In the genomic region with DNA sequence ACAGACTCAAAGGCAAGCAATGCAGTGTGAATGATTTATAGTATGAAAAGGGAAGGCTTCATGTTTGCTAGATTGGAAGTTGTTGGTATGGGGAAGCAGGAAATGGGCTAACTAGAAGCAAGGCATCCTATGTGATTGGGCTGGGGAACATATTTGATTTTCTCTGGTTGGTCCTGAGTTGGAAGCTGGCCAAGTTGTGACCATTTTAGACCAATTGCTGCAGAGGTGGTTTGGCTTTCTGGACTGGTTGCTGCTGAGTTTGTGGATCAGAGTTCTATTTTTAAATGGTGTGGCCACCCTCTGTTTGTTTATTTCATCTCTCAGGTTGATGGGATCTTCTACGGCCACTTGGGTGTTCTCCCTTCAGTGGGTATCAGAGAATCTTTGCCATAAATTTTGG, we compare ENCODE assay signal across 28 cellular contexts.
"Had no signal": no experiment of that assay in that cellular context is flagged by ENCODE, and none has a peak within 500 bp of the region (broad histone marks: within the 10 kb centered on the region; RNA-seq: fewer than 3 reads in every experiment).

No MANE protein-coding gene starts in this region.

- H3K27ac ChIP-seq: left lung, lower lobe of right lung, neural progenitor cell, neutrophil, ovary, spleen, suprapubic skin, thoracic aorta, tibial artery, upper lobe of right lung, uterus had no signal

- DNase-seq: hippocampal formation; left colon; left lung; lower lobe of right lung; mammary epithelial cell; mesenchymal stem cell; naive B cell; natural killer cell; nephron progenitor cell; occipital lobe; ovary; retina; right cardiac atrium; small intestine; spleen; stimulated activated CD4-positive, alpha-beta T cell treated with anti-CD3 and anti-CD28 coated beads, Interleukin-4, amount 100 ng/mL, for 24 hours; stimulated activated naive CD4-positive, alpha-beta T cell; tibial artery; trophoblast cell; upper lobe of right lung; uterus had no signal

- H3K4me1 ChIP-seq: left lung, lower lobe of right lung, neural progenitor cell, spleen, suprapubic skin, tibial artery, upper lobe of right lung, uterus had no signal

- H3K27me3 ChIP-seq: left lung, neural progenitor cell, neutrophil, ovary, spleen, suprapubic skin, tibial artery, upper lobe of right lung, uterus had no signal

- H3K4me3 ChIP-seq: left lung, lower lobe of right lung, neural progenitor cell, ovary, spleen, suprapubic skin, thoracic aorta, tibial artery, upper lobe of right lung, uterus had no signal

- H2AFZ ChIP-seq: neural progenitor cell had no signal

- FAIRE-seq: keratinocyte, small intestine had no signal

- ATAC-seq: left colon; left lung; lower lobe of right lung; natural killer cell; right cardiac atrium; sciatic nerve; stimulated activated effector memory CD8-positive, alpha-beta T cell treated with anti-CD3 and anti-CD28 coated beads, Interleukin-12 subunit alpha, Interleukin-12 subunit beta, amount 100 ng/mL, for 72 hours; upper lobe of right lung had no signal

- H3K4me2 ChIP-seq: neural progenitor cell had no signal

- H3K36me3 ChIP-seq: left lung, lower lobe of right lung, neural progenitor cell, neutrophil, ovary, spleen, suprapubic skin, thoracic aorta, tibial artery, upper lobe of right lung, uterus had no signal

- H3K9me3 ChIP-seq: left lung, lower lobe of right lung, neutrophil, ovary, spleen, suprapubic skin, thoracic aorta, tibial artery, upper lobe of right lung, uterus had no signal

- H3K9ac ChIP-seq: neural progenitor cell had no signal
